ENCODE assay signal across 14 cellular contexts in the genomic region with DNA sequence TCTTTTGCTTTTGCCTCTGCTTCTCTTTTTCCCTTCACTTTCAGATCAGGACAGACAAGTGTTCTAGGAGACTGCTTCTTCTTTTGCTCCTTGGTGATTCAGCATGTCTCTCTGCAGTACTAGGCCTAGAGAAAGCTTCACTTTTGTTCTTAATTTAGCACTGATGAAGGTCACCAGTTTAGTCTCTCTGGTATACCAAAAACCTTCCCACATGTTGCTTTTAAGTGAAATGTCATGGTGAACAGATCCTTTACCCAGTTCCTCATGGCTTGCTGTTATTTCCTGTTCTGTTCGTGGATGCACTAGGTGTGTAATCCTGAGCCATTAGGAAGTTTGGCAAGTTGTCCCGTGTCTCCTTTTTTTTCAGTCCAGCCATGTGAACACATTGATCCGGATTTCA. TPM values are rescaled to one million over a fixed set of nuclear protein-coding genes. Genes with fewer than 3 reads are reported as not detected.
DNase-seq lines count a peak whose midpoint lies in the region; ATAC-seq lines count a peak whose summit lies in the region.
"Had no signal": no experiment of that assay in that cellular context is flagged by ENCODE, and none has a peak within 500 bp of the region (broad histone marks: within the 10 kb centered on the region; RNA-seq: fewer than 3 reads in every experiment).

No MANE protein-coding gene starts in this region.

- no peak for ATAC-seq in central memory CD8-positive, alpha-beta T cell (replicated peaks; ENCODE audit: extremely low read depth, poor library complexity, severe bottlenecking)
- ATAC-seq in stimulated activated naive B cell treated with anti-CD40 and anti-IgM and Interleukin-4, amounts not matched to agents 10 μg/mL and 1 μg/mL and 100 μg/mL, for 72 hours (replicated peaks): peak; percentile 33 to 91

- peak overlapping the region; percentile 20 for H3K27ac Mint-ChIP-seq in activated naive CD4-positive, alpha-beta T cell treated with anti-CD3 and anti-CD28 coated beads for 36 hours
- H3K27ac Mint-ChIP-seq in central memory CD8-positive, alpha-beta T cell (ENCODE audit: low read depth): peak overlapping the region; percentile 67
- peak overlapping the region; percentile 72 for H3K27ac Mint-ChIP-seq in stimulated activated naive B cell treated with anti-CD40 and anti-IgM and Interleukin-4, amounts not matched to agents 10 μg/mL and 1 μg/mL and 100 μg/mL, for 72 hours
- H3K27ac Mint-ChIP-seq: mesothelial cell of epicardium had no signal

- intact Hi-C loops in activated naive CD4-positive, alpha-beta T cell treated with anti-CD3 and anti-CD28 coated beads for 36 hours (cut with micrococcal nuclease): no loop called here

- H3K27me3 Mint-ChIP-seq in activated naive CD4-positive, alpha-beta T cell treated with anti-CD3 and anti-CD28 coated beads for 36 hours (ENCODE audit: low read depth): no peaks in the 10 kb centered on the region
- H3K27me3 Mint-ChIP-seq in central memory CD8-positive, alpha-beta T cell: no peaks in the 10 kb centered on the region
- H3K27me3 Mint-ChIP-seq in stimulated activated naive B cell treated with anti-CD40 and anti-IgM and Interleukin-4, amounts not matched to agents 10 μg/mL and 1 μg/mL and 100 μg/mL, for 72 hours: no peaks in the 10 kb centered on the region

- no peaks in the 10 kb centered on the region for H3K9me3 Mint-ChIP-seq in activated naive CD4-positive, alpha-beta T cell treated with anti-CD3 and anti-CD28 coated beads for 36 hours
- no peaks in the 10 kb centered on the region for H3K9me3 Mint-ChIP-seq in central memory CD8-positive, alpha-beta T cell
- H3K9me3 Mint-ChIP-seq in stimulated activated naive B cell treated with anti-CD40 and anti-IgM and Interleukin-4, amounts not matched to agents 10 μg/mL and 1 μg/mL and 100 μg/mL, for 72 hours: no peaks in the 10 kb centered on the region

- CTCF ChIA-PET in activated naive CD4-positive, alpha-beta T cell treated with anti-CD3 and anti-CD28 coated beads for 36 hours (lab: Charles Lee): no interaction called here

- DNase-seq in activated naive CD4-positive, alpha-beta T cell treated with anti-CD3 and anti-CD28 coated beads for 36 hours: no peak
- DNase-seq in activated naive CD4-positive, alpha-beta T cell treated with anti-CD3 and anti-CD28 coated beads, Interleukin-2, amount 50 U/mL, for 16 hours: no peak
- peak; percentile 75 for DNase-seq in MV-4-11 (lab: John Stamatoyannopoulos, UW)
- no peak for DNase-seq in central memory CD8-positive, alpha-beta T cell (ENCODE audit: low spot score in 2 of 2)
- no peak for DNase-seq in stimulated activated naive B cell treated with anti-CD40 and anti-IgM and Interleukin-4, amounts not matched to agents 10 μg/mL and 1 μg/mL and 100 μg/mL, for 72 hours
- DNase-seq in occipital lobe (lab: John Stamatoyannopoulos, UW): no peak
- DNase-seq in NCI-H82 treated with DMSO at 0.1 percent for 48 hours (lab: John Stamatoyannopoulos, UW; ENCODE audit: unreplicated experiment): no peak
- DNase-seq in NCI-H1694 (lab: John Stamatoyannopoulos, UW): no peak
- DNase-seq: DND-41; KG1; NCI-H2029; NCI-H82; stimulated activated CD8-positive, alpha-beta memory T cell treated with anti-CD3 and anti-CD28 coated beads, Interleukin-4, amount 100 ng/mL, for 48 hours had no signal

- no peak overlapping the region for H3K4me3 Mint-ChIP-seq in activated naive CD4-positive, alpha-beta T cell treated with anti-CD3 and anti-CD28 coated beads for 36 hours
- no peak overlapping the region for H3K4me3 Mint-ChIP-seq in central memory CD8-positive, alpha-beta T cell
- peak overlapping the region; percentile 68 to 71 for H3K4me3 Mint-ChIP-seq in stimulated activated naive B cell treated with anti-CD40 and anti-IgM and Interleukin-4, amounts not matched to agents 10 μg/mL and 1 μg/mL and 100 μg/mL, for 72 hours
- H3K4me3 Mint-ChIP-seq: mesothelial cell of epicardium had no signal

- H3K36me3 Mint-ChIP-seq in activated naive CD4-positive, alpha-beta T cell treated with anti-CD3 and anti-CD28 coated beads for 36 hours (ENCODE audit: low read depth): peaks cover 8% of the 10 kb centered on the region
- H3K36me3 Mint-ChIP-seq in central memory CD8-positive, alpha-beta T cell (ENCODE audit: insufficient read depth): peaks cover 6% of the 10 kb centered on the region
- H3K36me3 Mint-ChIP-seq in stimulated activated naive B cell treated with anti-CD40 and anti-IgM and Interleukin-4, amounts not matched to agents 10 μg/mL and 1 μg/mL and 100 μg/mL, for 72 hours: peaks cover 12 to 13% of the 10 kb centered on the region in 2 donors

- H3K4me1 Mint-ChIP-seq in activated naive CD4-positive, alpha-beta T cell treated with anti-CD3 and anti-CD28 coated beads for 36 hours (ENCODE audit: low read depth): peaks cover 30% of the 10 kb centered on the region
- H3K4me1 Mint-ChIP-seq in central memory CD8-positive, alpha-beta T cell: peaks cover 28% of the 10 kb centered on the region
- peaks cover 34 to 46% of the 10 kb centered on the region in 2 donors for H3K4me1 Mint-ChIP-seq in stimulated activated naive B cell treated with anti-CD40 and anti-IgM and Interleukin-4, amounts not matched to agents 10 μg/mL and 1 μg/mL and 100 μg/mL, for 72 hours
- H3K4me1 Mint-ChIP-seq: mesothelial cell of epicardium had no signal

RNA-seq across cellular contexts. Expression of gene NBDY, which starts 53.3 kb away (rescaled TPM):
- 10 to 100 TPM; 45.8 to 46.3 TPM for total RNA-seq in activated naive CD4-positive, alpha-beta T cell treated with anti-CD3 and anti-CD28 coated beads for 36 hours
- total RNA-seq in occipital lobe: 6.7 TPM

Comparison
In these comparisons a context has a peak if more than half of its experiments do, and no peak if none do; other contexts are left out.
1. H3K27ac Mint-ChIP-seq: peak in every context shown above with its lines; median percentile 72 in stimulated activated naive B cell treated with anti-CD40 and anti-IgM and Interleukin-4, amounts not matched to agents 10 μg/mL and 1 μg/mL and 100 μg/mL, for 72 hours; 67 in central memory CD8-positive, alpha-beta T cell; 20 in activated naive CD4-positive, alpha-beta T cell treated with anti-CD3 and anti-CD28 coated beads for 36 hours.
2. H3K4me3 Mint-ChIP-seq: peak in stimulated activated naive B cell treated with anti-CD40 and anti-IgM and Interleukin-4, amounts not matched to agents 10 μg/mL and 1 μg/mL and 100 μg/mL, for 72 hours (2 of 2); none in activated naive CD4-positive, alpha-beta T cell treated with anti-CD3 and anti-CD28 coated beads for 36 hours (single experiment) and central memory CD8-positive, alpha-beta T cell (single experiment).